In genomic region chrX:46545111-46546005, GRCh38 we compare ENCODE assay signal across 8 cellular contexts. TPM values are rescaled to one million over a fixed set of nuclear protein-coding genes. Genes with fewer than 3 reads are reported as not detected.
DNase-seq lines count a peak whose midpoint lies in the region; ATAC-seq and TF ChIP-seq lines count a peak whose summit lies in the region.

Gene ZNF674, minus strand, starts transcription at chrX:46545421. Its CDS starts 3,334 bp downstream, at chrX:46542087.

- WGBS in right cardiac atrium, result under 1% methylated on average over 57 of the region's 57 CpGs

- peak; percentile 90 for DNase-seq in GM13976 (ENCODE audit: low spot score)
- peak; percentile 85 for DNase-seq in NCI-H1436 (lab: John Stamatoyannopoulos, UW)
- DNase-seq in T-cell, result peak; percentile 82 to 94 (median 91)
- DNase-seq in amygdala (lab: John Stamatoyannopoulos, UW), result peak; percentile 8 to 90 (median 74)
- peak; percentile 94 to 97 (median 97) for DNase-seq in right cardiac atrium
- peak; percentile 48 for DNase-seq in pulmonary artery endothelial cell (ENCODE audit: low read depth, low spot score)
- DNase-seq in uterus, result peak; percentile 91

- peak within 1 kb of the TSS; percentile 93 for H3K4me3 ChIP-seq in right cardiac atrium (ENCODE audit: low read length)
- peak within 1 kb of the TSS; percentile 53 to 62 for H3K4me3 ChIP-seq in uterus

- H3K27me3 ChIP-seq in right cardiac atrium (ENCODE audit: control insufficient read depth, insufficient read depth), result no peaks in the 10 kb centered on the region
- H3K27me3 ChIP-seq in uterus, result no peaks in the 10 kb centered on the region

- peak within 1 kb of the TSS; percentile 92 to 96 for H3K27ac Mint-ChIP-seq in T-cell

- in situ Hi-C loops in GM13976 (cut with MboI; ENCODE audit: low sequenced_read_pairs, unreplicated experiment), result no loop called here

- H3K27me3 Mint-ChIP-seq in T-cell, result no peaks in the 10 kb centered on the region

- no peaks in the 10 kb centered on the region for H3K9me3 Mint-ChIP-seq in T-cell

- peak; percentile 86 for ATAC-seq in HG02852 (IDR thresholded peaks at IDR 0.05; ENCODE audit: unreplicated experiment)
- peak; percentile 92 to 97 (median 94) for ATAC-seq in T-cell (replicated peaks in 1 of 4)
- ATAC-seq in right cardiac atrium, result peak; percentile 95 to 97

- H3K36me3 ChIP-seq in uterus, result no peaks in the 10 kb centered on the region

- TF ChIP-seq POLR2A in uterus (IDR thresholded peaks at IDR 0.05), result peak; percentile 57 to 64

- CTCF ChIA-PET in T-cell (lab: Charles Lee), result no interaction called here

- H3K4me3 Mint-ChIP-seq in T-cell, result peak within 1 kb of the TSS; percentile 87 to 98 (median 94)

- POLR2A ChIA-PET in T-cell (lab: Charles Lee), result interaction anchor here in 1 of 2 donors (0.6 kb wide), 1 partner anchor 813 kb away, joined by 3 read pairs; no protein-coding TSS in a partner anchor

- intact Hi-C loops in right cardiac atrium (cut with DNase I), result no loop called here
- intact Hi-C loops in uterus (cut with DNase I; ENCODE audit: low total_unique reads), result no loop called here

- H3K27ac ChIP-seq in right cardiac atrium (ENCODE audit: low read length) (peak within 1 kb of the TSS; percentile 46), uterus (peak within 1 kb of the TSS; percentile 76 to 79)

- H3K36me3 Mint-ChIP-seq in T-cell, result peaks cover 4% of the 10 kb centered on the region

- no peaks in the 10 kb centered on the region for H3K9me3 ChIP-seq in right cardiac atrium (ENCODE audit: control insufficient read depth, low read length)
- H3K9me3 ChIP-seq in uterus, result no peaks in the 10 kb centered on the region

- peak; percentile 45 for TF ChIP-seq CTCF in GM13976 (IDR thresholded peaks at IDR 0.05; ENCODE audit: borderline replicate concordance, control extremely low read depth, extremely low read depth, insufficient read depth, missing control alignments)
- peak in 3 of 4 experiments; percentile 36 to 48 (median 37) for TF ChIP-seq CTCF in uterus (IDR thresholded peaks at IDR 0.05)

- H3K4me1 ChIP-seq in right cardiac atrium (ENCODE audit: control insufficient read depth, insufficient read depth, low read length) (no peaks in the 10 kb centered on the region), uterus (no peaks in the 10 kb centered on the region)

- peaks cover 7 to 42% (median 32%) of the 10 kb centered on the region in 3 donors for H3K4me1 Mint-ChIP-seq in T-cell

RNA-seq across cellular contexts. Expression of gene ZNF674, which starts in this region (rescaled TPM):
- total RNA-seq in T-cell (1 to 10 TPM; 3.2 to 5.5 (median 4.6) TPM), right cardiac atrium (1 to 10 TPM; 2.7 to 3.2 (median 3.0) TPM), pulmonary artery endothelial cell (4.3 and 5.2 TPM in 2 replicates), uterus (1 to 10 TPM; 1.2 to 7.8 (median 5.3) TPM)
- polyA plus RNA-seq in right cardiac atrium, result 1.4 TPM

Comparison
In these comparisons a context has a peak if more than half of its experiments do, and no peak if none do; other contexts are left out.
1. Peak in every context shown above with its lines: DNase-seq, ATAC-seq, H3K4me3 ChIP-seq and H3K27ac ChIP-seq.